ENCODE assay signal across 8 cellular contexts in genomic region chr2:152062130-152063091, GRCh38. TPM values are rescaled to one million over a fixed set of nuclear protein-coding genes. Genes with fewer than 3 reads are reported as not detected.
A peak's percentile ranks its signal among the peaks of the same experiment; 100 is the strongest.
DNase-seq lines count a peak whose midpoint lies in the region; TF ChIP-seq lines count a peak whose summit lies in the region.

No MANE protein-coding gene starts in this region.

- no peak overlapping the region for H3K18ac ChIP-seq in trophoblast cell (ENCODE audit: low read length)

- H4K91ac ChIP-seq in trophoblast cell (ENCODE audit: low read depth, low read length), result no peak overlapping the region

- H3K27ac ChIP-seq in HEK293 (ENCODE audit: extremely low read depth, low read depth, low read length), result no peak overlapping the region
- H3K27ac ChIP-seq in mammary epithelial cell (ENCODE audit: insufficient read depth, low read depth, low read length), result no peak overlapping the region
- no peak overlapping the region for H3K27ac ChIP-seq in trophoblast cell (ENCODE audit: low read depth, low read length)

- in situ Hi-C loops in mammary epithelial cell (cut with MboI; ENCODE audit: low sequenced_read_pairs in 2 of 2), result no loop called here

- intact Hi-C loops in mammary epithelial cell (cut with micrococcal nuclease), result no loop called here

- POLR2A ChIA-PET in HEK293 (lab: Yijun Ruan, JAX), result no interaction called here

- H2AK5ac ChIP-seq in trophoblast cell (ENCODE audit: low read length), result no peak overlapping the region

- no peaks in the 10 kb centered on the region for H3K79me1 ChIP-seq in trophoblast cell (ENCODE audit: low read length)

- H3K23ac ChIP-seq in trophoblast cell (ENCODE audit: low read length), result no peak overlapping the region

- no peaks in the 10 kb centered on the region for H3K9me3 ChIP-seq in HEK293 (ENCODE audit: control insufficient read depth, insufficient read depth, low read depth, low read length)
- H3K9me3 ChIP-seq in mammary epithelial cell (replicated peaks; ENCODE audit: insufficient read depth, low read length), result peaks cover 11% of the 10 kb centered on the region
- peaks cover 6% of the 10 kb centered on the region for H3K9me3 ChIP-seq in trophoblast cell (ENCODE audit: insufficient read depth, low read depth, low read length)

- H3K79me2 ChIP-seq in mammary epithelial cell (ENCODE audit: insufficient read depth, low read length) (no peaks in the 10 kb centered on the region), trophoblast cell (ENCODE audit: control insufficient read depth, insufficient read depth, low read length, poor library complexity) (no peaks in the 10 kb centered on the region)

- H3K4me1 ChIP-seq in HEK293 (ENCODE audit: control insufficient read depth, insufficient read depth, low read length), result no peaks in the 10 kb centered on the region
- no peaks in the 10 kb centered on the region for H3K4me1 ChIP-seq in mammary epithelial cell (ENCODE audit: insufficient read depth, low read length)
- H3K4me1 ChIP-seq in trophoblast cell (ENCODE audit: control insufficient read depth in 1 of 2, insufficient read depth in 2 of 2, low read length in 2 of 2), result no peaks in the 10 kb centered on the region

- BruUV-seq in mammary epithelial cell (replicated peaks; lab: Mats Ljungman, UMichigan), result no TSS peak

- H3K9ac ChIP-seq in mammary epithelial cell (ENCODE audit: insufficient read depth, low read length), result no peak overlapping the region
- no peak overlapping the region for H3K9ac ChIP-seq in trophoblast cell (ENCODE audit: low read length)

- H2AFZ ChIP-seq in mammary epithelial cell (ENCODE audit: low read depth, low read length) (no peak overlapping the region), trophoblast cell (ENCODE audit: insufficient read depth, low read length, poor library complexity) (no peak overlapping the region)

- no peak overlapping the region for H3K4ac ChIP-seq in trophoblast cell (ENCODE audit: low read depth, low read length)

- 14% methylated on average over 7 of the region's 7 CpGs for WGBS in mammary epithelial cell (ENCODE audit: low coverage, missing lambda C conversion rate)
- no CpG with 5 or more reads among the region's 7 CpGs for WGBS in trophoblast cell (ENCODE audit: extremely low coverage, insufficient coverage, insufficient read length)

- H3K4me3 ChIP-seq in GM06990 (replicated peaks; ENCODE audit: low read depth, low read length) (peak overlapping the region; percentile 12), HEK293 (ENCODE audit: low read depth, low read length) (no peak overlapping the region), mammary epithelial cell (replicated peaks in 1 of 3; ENCODE audit: insufficient read depth in 1 of 3, low read depth in 2 of 3, low read length in 3 of 3) (no peak overlapping the region), trophoblast cell (ENCODE audit: low read depth, low read length) (no peak overlapping the region)

- CTCF ChIA-PET in HEK293 (lab: Yijun Ruan, JAX) (interaction anchor here (0.6 kb wide), 1 partner anchor 35 kb away, joined by 3 read pairs; no protein-coding TSS in a partner anchor), mammary epithelial cell (lab: Charles Lee; ENCODE audit: low non-redundant PET) (no interaction called here)

- no peak for TF ChIP-seq CTCF in GM06990 (IDR thresholded peaks at IDR 0.05; ENCODE audit: insufficient read depth, low read length, poor library complexity, severe bottlenecking)
- TF ChIP-seq CTCF in HEK293 (tag by site-specific recombination; IDR thresholded peaks at IDR 0.05), result no peak
- no peak for TF ChIP-seq CTCF in mammary epithelial cell (conservative IDR thresholded peaks at IDR 0.05 in 1 of 2, IDR thresholded peaks at IDR 0.05 in 1 of 2; ENCODE audit: extremely low read depth in 1 of 2, insufficient read depth in 1 of 2, low read depth in 1 of 2, low read length in 2 of 2)

- H3K4me2 ChIP-seq in mammary epithelial cell (ENCODE audit: insufficient read depth, low read depth, low read length) (no peak overlapping the region), trophoblast cell (ENCODE audit: low read length) (no peak overlapping the region)

- H3K36me3 ChIP-seq in GM06990 (ENCODE audit: control insufficient read depth, insufficient read depth, low read length), result no peaks in the 10 kb centered on the region; the same call in 1 of the 2 replicates
- H3K36me3 ChIP-seq in HEK293 (ENCODE audit: control insufficient read depth in 2 of 2, insufficient read depth in 1 of 2, low read length in 2 of 2), result no peaks in the 10 kb centered on the region
- no peaks in the 10 kb centered on the region for H3K36me3 ChIP-seq in mammary epithelial cell (ENCODE audit: insufficient read depth, low read length)
- H3K36me3 ChIP-seq in trophoblast cell (ENCODE audit: control insufficient read depth in 1 of 2, insufficient read depth in 2 of 2, low read length in 2 of 2), result no peaks in the 10 kb centered on the region

- H2BK120ac ChIP-seq in trophoblast cell (ENCODE audit: insufficient read depth, low read length, poor library complexity), result no peak overlapping the region

- no peak overlapping the region for H4K12ac ChIP-seq in trophoblast cell (ENCODE audit: low read depth, low read length)

- no peak overlapping the region for H3K14ac ChIP-seq in trophoblast cell (ENCODE audit: low read length)

- dilution Hi-C loops in mammary epithelial cell (cut with HindIII; ENCODE audit: low sequenced_read_pairs), result no loop called here

- H2BK12ac ChIP-seq in trophoblast cell (ENCODE audit: low read length), result no peak overlapping the region

- H4K8ac ChIP-seq in trophoblast cell (ENCODE audit: low read depth, low read length), result no peak overlapping the region

- no peak overlapping the region for H2BK5ac ChIP-seq in trophoblast cell (ENCODE audit: low read depth, low read length, poor library complexity)

- H3K27me3 ChIP-seq in GM06990 (replicated peaks; ENCODE audit: control insufficient read depth, insufficient read depth, low read length) (no peaks in the 10 kb centered on the region), mammary epithelial cell (ENCODE audit: insufficient read depth, low read length) (peaks cover 9% of the 10 kb centered on the region), trophoblast cell (ENCODE audit: insufficient read depth, low read length) (no peaks in the 10 kb centered on the region)

- DNase-seq in GM06990 (ENCODE audit: extremely low read depth, insufficient read length), result peak; percentile 57
- peak; percentile 16 for DNase-seq in mammary epithelial cell
- peak; percentile 10 to 40 for DNase-seq in trophoblast cell
- DNase-seq in SHP77 treated with DMSO at 0.1 percent for 48 hours (lab: John Stamatoyannopoulos, UW), result no peak
- DNase-seq in NCI-H2227 treated with DMSO at 0.1 percent for 48 hours (lab: John Stamatoyannopoulos, UW), result no peak
- DNase-seq in NCI-H2196 (lab: John Stamatoyannopoulos, UW; ENCODE audit: unreplicated experiment), result no peak
- DNase-seq in HK-2 (ENCODE audit: unreplicated experiment), result no peak

- H4K20me1 ChIP-seq in mammary epithelial cell (ENCODE audit: insufficient read depth, low read length), result no peaks in the 10 kb centered on the region

TF ChIP-seq in HEK293, 187 proteins besides CTCF, POLR2A, EP300 and RAD21:
- TF ChIP-seq, protein P1, sequence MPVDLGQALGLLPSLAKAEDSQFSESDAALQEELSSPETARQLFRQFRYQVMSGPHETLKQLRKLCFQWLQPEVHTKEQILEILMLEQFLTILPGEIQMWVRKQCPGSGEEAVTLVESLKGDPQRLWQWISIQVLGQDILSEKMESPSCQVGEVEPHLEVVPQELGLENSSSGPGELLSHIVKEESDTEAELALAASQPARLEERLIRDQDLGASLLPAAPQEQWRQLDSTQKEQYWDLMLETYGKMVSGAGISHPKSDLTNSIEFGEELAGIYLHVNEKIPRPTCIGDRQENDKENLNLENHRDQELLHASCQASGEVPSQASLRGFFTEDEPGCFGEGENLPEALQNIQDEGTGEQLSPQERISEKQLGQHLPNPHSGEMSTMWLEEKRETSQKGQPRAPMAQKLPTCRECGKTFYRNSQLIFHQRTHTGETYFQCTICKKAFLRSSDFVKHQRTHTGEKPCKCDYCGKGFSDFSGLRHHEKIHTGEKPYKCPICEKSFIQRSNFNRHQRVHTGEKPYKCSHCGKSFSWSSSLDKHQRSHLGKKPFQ (tag by site-specific recombination; IDR thresholded peaks at IDR 0.05), result 0 out of 2 replicates have a peak, but pooled peaks have one; percentile 20
- TF ChIP-seq ZNF76 (tag by site-specific recombination; IDR thresholded peaks at IDR 0.05; ENCODE audit: borderline replicate concordance, low read depth), result no peak

RNA-seq across cellular contexts. Expression of gene CACNB4, which starts 36.4 kb away (rescaled TPM):
- total RNA-seq in mammary epithelial cell, result under 1 TPM in 1 of 2 donors, not detected in 1; 0.17 TPM
- not detected for polyA plus RNA-seq in mammary epithelial cell
- polyA minus RNA-seq in mammary epithelial cell, result not detected
- polyA plus RNA-seq in trophoblast cell (2013), result 0.24 and 0.34 TPM in 2 replicates

Comparison
In these comparisons a context has a peak if more than half of its experiments do, and no peak if none do; other contexts are left out.
1. DNase-seq: peak in GM06990 (single experiment), mammary epithelial cell (single experiment) and trophoblast cell (2 of 2); none in SHP77 treated with DMSO at 0.1 percent for 48 hours (single experiment), NCI-H2227 treated with DMSO at 0.1 percent for 48 hours (single experiment), NCI-H2196 (single experiment) and HK-2 (single experiment).